In the genomic region with DNA sequence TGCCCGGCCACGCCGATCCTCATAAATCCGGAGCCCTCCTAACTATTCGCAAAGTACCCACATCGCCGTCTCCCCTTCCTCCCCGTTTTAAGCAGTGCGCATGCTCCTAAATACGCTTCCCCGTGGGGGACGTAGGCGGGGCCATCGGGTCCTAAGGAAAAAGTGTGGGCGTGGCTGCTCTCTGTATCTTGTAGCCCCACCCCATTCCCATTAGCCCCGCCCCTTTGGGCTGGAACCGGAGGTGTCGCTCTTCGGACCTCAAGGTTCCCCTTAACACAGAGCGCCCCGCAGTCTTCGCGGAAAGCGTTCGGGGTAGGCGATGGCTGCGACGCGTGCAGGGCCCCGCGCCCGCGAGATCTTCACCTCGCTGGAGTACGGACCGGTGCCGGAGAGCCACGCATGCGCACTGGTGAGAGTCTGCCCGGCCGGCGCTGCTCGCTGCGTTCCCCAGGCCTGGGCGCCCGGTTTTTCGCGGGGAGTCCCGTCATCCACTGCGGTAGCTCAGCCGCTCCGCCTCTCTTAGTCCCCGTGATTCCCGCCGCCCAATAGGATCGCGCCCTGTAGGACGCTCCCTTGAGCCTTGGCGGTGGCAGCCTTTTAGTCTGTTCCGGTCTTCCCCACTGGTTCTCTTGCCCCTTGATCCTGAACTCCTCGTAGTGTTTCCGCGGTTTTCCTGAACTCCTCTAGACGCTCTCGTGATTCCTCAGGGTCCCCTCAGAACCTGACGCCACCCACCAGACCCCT, we compare ENCODE assay signal across 8 cellular contexts.
DNase-seq lines count a peak whose midpoint lies in the region; FAIRE-seq and TF ChIP-seq lines count a peak whose summit lies in the region.

Gene ALDH16A1, plus strand, starts transcription at position 213 of the 744 bp plus-strand sequence. Its CDS starts 107 bp downstream, at position 320.

- H3K4me2 ChIP-seq in Loucy (ENCODE audit: low read depth, low read length, poor library complexity, severe bottlenecking): peak within 1 kb of the TSS; percentile 89

- peak within 1 kb of the TSS; percentile 95 to 99 (median 99) for H3K4me3 Mint-ChIP-seq in nephron
- peak within 1 kb of the TSS; percentile 100 for H3K4me3 Mint-ChIP-seq in stimulated activated naive CD8-positive, alpha-beta T cell treated with anti-CD3 and anti-CD28 coated beads, Interleukin-15, Interleukin-2, amounts not matched to agents 100 ng/mL and 50 ng/mL, for 24 hours

- no peaks in the 10 kb centered on the region for H3K9me3 ChIP-seq in Loucy (ENCODE audit: insufficient read depth, low read depth, low read length)

- TF ChIP-seq CTCF in Loucy (conservative IDR thresholded peaks at IDR 0.05; ENCODE audit: low read length) (no peak), nephron (IDR thresholded peaks at IDR 0.05; ENCODE audit: unreplicated experiment in 3 of 3) (no peak)

- no peaks in the 10 kb centered on the region; the same call in 1 of the 2 replicates for H3K36me3 ChIP-seq in Loucy (ENCODE audit: insufficient read depth, low read length)

- no peaks in the 10 kb centered on the region for H3K9me2 ChIP-seq in Loucy (replicated peaks; ENCODE audit: low read depth, low read length)

- H3K4me3 ChIP-seq in Loucy (ENCODE audit: low read length, poor library complexity, severe bottlenecking): peak within 1 kb of the TSS; percentile 97

- no peaks in the 10 kb centered on the region for H3K9me3 Mint-ChIP-seq in nephron
- H3K9me3 Mint-ChIP-seq in stimulated activated naive CD8-positive, alpha-beta T cell treated with anti-CD3 and anti-CD28 coated beads, Interleukin-15, Interleukin-2, amounts not matched to agents 100 ng/mL and 50 ng/mL, for 24 hours: no peaks in the 10 kb centered on the region

- peak within 1 kb of the TSS; percentile 82 for H2AFZ ChIP-seq in Loucy (ENCODE audit: low read length)

- peak within 1 kb of the TSS; percentile 99 for H3K9ac ChIP-seq in Loucy (ENCODE audit: low read depth, low read length, poor library complexity, severe bottlenecking)

- no peaks in the 10 kb centered on the region for H3K27me3 Mint-ChIP-seq in nephron (ENCODE audit: low read depth)
- H3K27me3 Mint-ChIP-seq in stimulated activated naive CD8-positive, alpha-beta T cell treated with anti-CD3 and anti-CD28 coated beads, Interleukin-15, Interleukin-2, amounts not matched to agents 100 ng/mL and 50 ng/mL, for 24 hours: no peaks in the 10 kb centered on the region

- TF ChIP-seq POLR2A in H54 (IDR thresholded peaks at IDR 0.05; ENCODE audit: low read depth, low read length) (peak; percentile 69), Raji (IDR thresholded peaks at IDR 0.05; ENCODE audit: insufficient read depth, low read depth, low read length) (peak; percentile 91)

- peaks cover 22% of the 10 kb centered on the region for H3K4me1 ChIP-seq in Loucy (ENCODE audit: insufficient read depth, low read length, poor library complexity, severe bottlenecking)

- peak within 1 kb of the TSS; percentile 98 to 100 (median 99) for H3K27ac Mint-ChIP-seq in nephron
- H3K27ac Mint-ChIP-seq in stimulated activated naive CD8-positive, alpha-beta T cell treated with anti-CD3 and anti-CD28 coated beads, Interleukin-15, Interleukin-2, amounts not matched to agents 100 ng/mL and 50 ng/mL, for 24 hours: peak within 1 kb of the TSS; percentile 100

- FAIRE-seq in H54 (lab: Jason Lieb, UNC): peak; percentile 71

- H3K36me3 Mint-ChIP-seq in nephron (ENCODE audit: low read depth): peaks cover 32% of the 10 kb centered on the region
- H3K36me3 Mint-ChIP-seq in stimulated activated naive CD8-positive, alpha-beta T cell treated with anti-CD3 and anti-CD28 coated beads, Interleukin-15, Interleukin-2, amounts not matched to agents 100 ng/mL and 50 ng/mL, for 24 hours (ENCODE audit: low read depth): peaks cover 43% of the 10 kb centered on the region

- peaks cover 8% of the 10 kb centered on the region for H4K20me1 ChIP-seq in Loucy (ENCODE audit: insufficient read depth, low read length, poor library complexity, severe bottlenecking)

- H3K4me1 Mint-ChIP-seq in nephron: peaks cover 19% of the 10 kb centered on the region
- peaks cover 45% of the 10 kb centered on the region for H3K4me1 Mint-ChIP-seq in stimulated activated naive CD8-positive, alpha-beta T cell treated with anti-CD3 and anti-CD28 coated beads, Interleukin-15, Interleukin-2, amounts not matched to agents 100 ng/mL and 50 ng/mL, for 24 hours (ENCODE audit: low read depth)

- H3K27me3 ChIP-seq in Loucy (ENCODE audit: insufficient read depth, low read length, poor library complexity, severe bottlenecking): no peaks in the 10 kb centered on the region

- DNase-seq in EL: peak; percentile 98
- DNase-seq in H54 (ENCODE audit: insufficient read length, low spot score): peak; percentile 97
- peak; percentile 97 for DNase-seq in activated T-helper 9 cell treated with anti-CD3 and anti-CD28 coated beads, Interleukin-2, amount 50 U/mL, for 16 hours (ENCODE audit: low read depth)
- peak; percentile 96 for DNase-seq in fibroblast of peridontal ligament (ENCODE audit: extremely low read depth)

- peaks cover 50% of the 10 kb centered on the region for H3K79me2 ChIP-seq in Loucy (ENCODE audit: insufficient read depth, low read length)

- no peaks in the 10 kb centered on the region for H3F3A ChIP-seq in Loucy (ENCODE audit: low read depth)

Comparison
In these comparisons a context has a peak if more than half of its experiments do, and no peak if none do; other contexts are left out.
1. Peak in every context shown above with its lines: DNase-seq and H3K4me3 ChIP-seq.